In the genomic region with DNA sequence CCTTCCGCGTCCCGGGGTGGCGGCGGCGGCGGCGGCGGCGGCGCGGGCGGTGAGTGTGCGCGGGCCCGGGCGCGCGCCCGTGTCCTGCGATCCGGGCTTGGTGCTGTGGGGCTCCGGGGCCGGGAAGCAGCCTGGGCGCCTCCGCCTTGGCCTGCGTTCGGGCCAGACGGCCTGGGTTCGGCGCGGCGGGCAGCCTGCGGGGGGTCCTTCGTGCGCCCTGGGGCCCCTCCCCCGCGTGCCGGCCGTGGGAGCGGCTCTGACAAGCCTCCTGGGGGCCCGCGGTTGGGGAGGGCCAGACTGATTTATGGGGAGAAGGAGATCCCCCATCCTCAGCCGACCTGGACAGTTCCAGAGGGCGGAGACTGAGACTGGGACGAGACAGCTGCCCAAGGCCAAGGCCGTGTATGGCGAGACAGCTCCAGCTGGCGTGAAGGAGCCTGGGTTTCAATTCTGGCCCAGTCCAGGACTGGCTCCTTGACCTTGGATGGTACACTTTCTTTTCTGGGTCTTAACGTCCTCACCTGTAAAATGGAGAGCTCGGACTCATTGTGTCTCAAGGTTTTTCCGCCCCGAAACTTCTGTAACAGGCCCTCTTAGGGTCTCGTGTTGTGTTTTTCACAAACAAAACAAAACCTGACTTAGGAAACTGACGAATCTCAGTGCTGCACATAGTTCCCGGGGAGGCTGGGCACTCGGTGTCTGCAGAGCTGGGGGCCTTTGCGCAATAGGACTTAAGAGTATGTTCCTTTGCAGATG, we compare ENCODE assay signal across 8 cellular contexts. TPM values are rescaled to one million over a fixed set of nuclear protein-coding genes. Genes with fewer than 3 reads are reported as not detected.
DNase-seq lines count a peak whose midpoint lies in the region; ATAC-seq, FAIRE-seq and TF ChIP-seq lines count a peak whose summit lies in the region.

No MANE protein-coding gene starts in this region.

- H4K91ac ChIP-seq in H1 (replicated peaks; ENCODE audit: insufficient read length, low read length) (peak overlapping the region; percentile 4), mesenchymal stem cell (ENCODE audit: low read length) (peak overlapping the region; percentile 23)

- POLR2A ChIA-PET in H1 (lab: Charles Lee; ENCODE audit: partially characterized antibody), result interaction anchor here (0.7 to 16.2 kb wide), 13 partner anchors 12 to 185 kb away, joined by 3 to 218 read pairs (median 3); a partner anchor contains a TSS

- H3K4me3 ChIP-seq in NB4 (ENCODE audit: low read depth, low read length) (peak overlapping the region; percentile 75), H1 (ENCODE audit: extremely low read depth in 1 of 4, insufficient read depth in 2 of 4, low read depth in 3 of 4, low read length in 4 of 4) (peak overlapping the region; percentile 37 to 78 (median 40)), mesenchymal stem cell (ENCODE audit: insufficient read depth in 1 of 2, low read depth in 1 of 2, low read length in 2 of 2) (peak overlapping the region; percentile 71 to 76)

- H2AFZ ChIP-seq in H1 (ENCODE audit: low read length) (peak overlapping the region; percentile 66; the same call in 1 of the 2 replicates), mesenchymal stem cell (ENCODE audit: low read depth, low read length) (peak overlapping the region; percentile 79)

- peaks cover 3% of the 10 kb centered on the region; the same call in 1 of the 2 replicates for H3K23me2 ChIP-seq in H1 (ENCODE audit: low read depth, low read length)

- H3K23ac ChIP-seq in H1 (ENCODE audit: insufficient read length), result no peak overlapping the region
- H3K23ac ChIP-seq in mesenchymal stem cell (ENCODE audit: low read length in 2 of 2), result peak overlapping the region in 1 of 2 experiments; percentile 49

- H2AK5ac ChIP-seq in H1 (ENCODE audit: low read depth, low read length) (no peak overlapping the region; the same call in 1 of the 2 replicates), mesenchymal stem cell (ENCODE audit: low read length, severe bottlenecking) (no peak overlapping the region)

- H3K9ac ChIP-seq in H1 (replicated peaks in 1 of 4; ENCODE audit: extremely low read depth in 1 of 4, low read depth in 3 of 4, low read length in 3 of 4) (peak overlapping the region in 3 of 4 experiments; percentile 14 to 85 (median 35); a peak in 3 of 7 replicates), mesenchymal stem cell (ENCODE audit: low read length) (peak overlapping the region; percentile 85)

- no peak for FAIRE-seq in H1 (lab: Jason Lieb, UNC)

- peak overlapping the region; percentile 60 to 81 for H3K4me2 ChIP-seq in H1 (ENCODE audit: insufficient read depth in 1 of 2, low read depth in 2 of 2, low read length in 2 of 2)
- peak overlapping the region; percentile 68 for H3K4me2 ChIP-seq in mesenchymal stem cell (ENCODE audit: low read length, poor library complexity, severe bottlenecking)

- H2BK15ac ChIP-seq in H1 (ENCODE audit: low read length) (no peak overlapping the region), mesenchymal stem cell (ENCODE audit: low read depth, poor library complexity, severe bottlenecking) (peak overlapping the region; percentile 84)

- no peak overlapping the region for H2BK5ac ChIP-seq in H1 (ENCODE audit: low read depth, low read length)
- H2BK5ac ChIP-seq in mesenchymal stem cell (ENCODE audit: low read depth, low read length, poor library complexity, severe bottlenecking), result no peak overlapping the region

- no peak overlapping the region for H3K56ac ChIP-seq in H1 (replicated peaks; ENCODE audit: insufficient read length, low read depth, low read length)

- H3K79me1 ChIP-seq in H1 (ENCODE audit: low read depth, low read length), result no peaks in the 10 kb centered on the region; the same call in 1 of the 2 replicates
- H3K79me1 ChIP-seq in mesenchymal stem cell (replicated peaks; ENCODE audit: low read length, poor library complexity, severe bottlenecking), result peaks cover 18% of the 10 kb centered on the region

- TF ChIP-seq POLR2A in NB4 (IDR thresholded peaks at IDR 0.05; ENCODE audit: extremely low read depth, insufficient read length) (peak; percentile 11), H1 (IDR thresholded peaks at IDR 0.05; ENCODE audit: control extremely low read depth in 1 of 2, low read depth in 2 of 2, low read length in 2 of 2) (peak in 1 of 2 experiments; percentile 29; a peak in 1 of 3 replicates)

- DNase-seq in NK-92 treated with Interleukin-12 subunit alpha and Interleukin-12 subunit beta, amount 100 ng/mL, for 24 hours (lab: John Stamatoyannopoulos, UW), result peak; percentile 54
- no peak for DNase-seq in NK-92 (lab: John Stamatoyannopoulos, UW; ENCODE audit: unreplicated experiment)
- DNase-seq in NB4 (ENCODE audit: low read depth), result peak; percentile 90
- no peak for DNase-seq in activated CD4-positive, alpha-beta T cell treated with anti-CD3 and anti-CD28 coated beads, Interleukin-2, amount 10 ng/mL, durations not matched to agents 24 days and 14 days
- DNase-seq in H1 (ENCODE audit: low read depth in 1 of 2, low spot score in 2 of 2), result peak in 1 of 2 experiments; percentile 70
- peak; percentile 88 for DNase-seq in mesenchymal stem cell

- H3K27ac ChIP-seq in H1 (ENCODE audit: low read depth, low read length) (peak overlapping the region; percentile 33; the same call in 1 of the 2 replicates), mesenchymal stem cell (ENCODE audit: low read length, poor library complexity, severe bottlenecking) (peak overlapping the region; percentile 49)

- no peaks in the 10 kb centered on the region for H4K20me1 ChIP-seq in H1 (replicated peaks in 1 of 2; ENCODE audit: control insufficient read depth in 1 of 2, insufficient read depth in 2 of 2, low read length in 2 of 2)

- H3K4ac ChIP-seq in H1 (replicated peaks; ENCODE audit: insufficient read length, low read depth, low read length) (peak overlapping the region; percentile 8), mesenchymal stem cell (ENCODE audit: low read depth in 1 of 2, low read length in 2 of 2) (peak overlapping the region; percentile 60 to 73)

- peaks cover 16% of the 10 kb centered on the region for H3K36me3 Mint-ChIP-seq in activated CD4-positive, alpha-beta T cell treated with anti-CD3 and anti-CD28 coated beads, Interleukin-2, amount 10 ng/mL, durations not matched to agents 24 days and 14 days (ENCODE audit: low read depth)
- peaks cover 15% of the 10 kb centered on the region for H3K36me3 Mint-ChIP-seq in stimulated activated naive CD8-positive, alpha-beta T cell treated with anti-CD3 and anti-CD28 coated beads, Interleukin-15, Interleukin-2, amounts not matched to agents 100 ng/mL and 50 ng/mL, for 24 hours (ENCODE audit: low read depth)

- H3K9me3 ChIP-seq in H1 (ENCODE audit: insufficient read depth in 2 of 2, low read depth in 1 of 2, low read length in 1 of 2) (no peaks in the 10 kb centered on the region), mesenchymal stem cell (ENCODE audit: control insufficient read depth, low read length) (no peaks in the 10 kb centered on the region)

- no peak for TF ChIP-seq CTCF in NB4 (IDR thresholded peaks at IDR 0.05; ENCODE audit: low read depth, low read length)
- TF ChIP-seq CTCF in H1 (IDR thresholded peaks at IDR 0.05; ENCODE audit: control extremely low read depth in 1 of 3, insufficient read depth in 1 of 3, low read depth in 1 of 3, low read length in 3 of 3), result no peak

- peaks cover 41% of the 10 kb centered on the region for H3K4me1 Mint-ChIP-seq in activated CD4-positive, alpha-beta T cell treated with anti-CD3 and anti-CD28 coated beads, Interleukin-2, amount 10 ng/mL, durations not matched to agents 24 days and 14 days
- H3K4me1 Mint-ChIP-seq in stimulated activated naive CD8-positive, alpha-beta T cell treated with anti-CD3 and anti-CD28 coated beads, Interleukin-15, Interleukin-2, amounts not matched to agents 100 ng/mL and 50 ng/mL, for 24 hours (ENCODE audit: low read depth), result peaks cover 71% of the 10 kb centered on the region

- peaks cover 0 to 7% of the 10 kb centered on the region in 2 experiments; a peak in 1 of 4 replicates for H3K79me2 ChIP-seq in H1 (ENCODE audit: control insufficient read depth in 1 of 2, insufficient read depth in 2 of 2, low read length in 2 of 2)

- ATAC-seq in HG02588 (IDR thresholded peaks at IDR 0.05; ENCODE audit: unreplicated experiment), result peak; percentile 37

- no peak for TF ChIP-seq RAD21 in H1 (IDR thresholded peaks at IDR 0.05 in 1 of 2, conservative IDR thresholded peaks at IDR 0.05 in 1 of 2; ENCODE audit: low read depth in 2 of 2, low read length in 2 of 2)

- H4K8ac ChIP-seq in H1 (ENCODE audit: extremely low read depth, insufficient read depth, low read length) (peak overlapping the region; percentile 93; the same call in 1 of the 2 replicates), mesenchymal stem cell (ENCODE audit: low read length) (peak overlapping the region; percentile 77)

- H3K4me1 ChIP-seq in H1 (replicated peaks in 1 of 4; ENCODE audit: control insufficient read depth in 3 of 4, insufficient read depth in 4 of 4, low read length in 3 of 4) (peaks cover 11 to 21% (median 15%) of the 10 kb centered on the region in 4 experiments), mesenchymal stem cell (ENCODE audit: control insufficient read depth, insufficient read depth, low read depth, low read length) (peaks cover 13% of the 10 kb centered on the region)

- no peak overlapping the region for H2BK20ac ChIP-seq in H1 (ENCODE audit: low read length)

- H3K27me3 Mint-ChIP-seq in activated CD4-positive, alpha-beta T cell treated with anti-CD3 and anti-CD28 coated beads, Interleukin-2, amount 10 ng/mL, durations not matched to agents 24 days and 14 days, result no peaks in the 10 kb centered on the region
- no peaks in the 10 kb centered on the region for H3K27me3 Mint-ChIP-seq in stimulated activated naive CD8-positive, alpha-beta T cell treated with anti-CD3 and anti-CD28 coated beads, Interleukin-15, Interleukin-2, amounts not matched to agents 100 ng/mL and 50 ng/mL, for 24 hours

- H3K36me3 ChIP-seq in H1 (ENCODE audit: control insufficient read depth in 2 of 4, insufficient read depth in 4 of 4, low read length in 3 of 4) (no peaks in the 10 kb centered on the region), mesenchymal stem cell (ENCODE audit: control insufficient read depth in 1 of 2, insufficient read depth in 2 of 2, low read depth in 1 of 2, low read length in 2 of 2) (no peaks in the 10 kb centered on the region)

- H2BK120ac ChIP-seq in H1 (replicated peaks; ENCODE audit: low read depth, low read length) (no peak overlapping the region), mesenchymal stem cell (ENCODE audit: low read depth, low read length) (peak overlapping the region; percentile 82)

- peak overlapping the region; percentile 89 for H3K27ac Mint-ChIP-seq in activated CD4-positive, alpha-beta T cell treated with anti-CD3 and anti-CD28 coated beads, Interleukin-2, amount 10 ng/mL, durations not matched to agents 24 days and 14 days
- peak overlapping the region; percentile 85 for H3K27ac Mint-ChIP-seq in stimulated activated naive CD8-positive, alpha-beta T cell treated with anti-CD3 and anti-CD28 coated beads, Interleukin-15, Interleukin-2, amounts not matched to agents 100 ng/mL and 50 ng/mL, for 24 hours

- H3K4me3 Mint-ChIP-seq in activated CD4-positive, alpha-beta T cell treated with anti-CD3 and anti-CD28 coated beads, Interleukin-2, amount 10 ng/mL, durations not matched to agents 24 days and 14 days, result peak overlapping the region; percentile 86
- peak overlapping the region; percentile 91 for H3K4me3 Mint-ChIP-seq in stimulated activated naive CD8-positive, alpha-beta T cell treated with anti-CD3 and anti-CD28 coated beads, Interleukin-15, Interleukin-2, amounts not matched to agents 100 ng/mL and 50 ng/mL, for 24 hours

- WGBS in H1 (ENCODE audit: extremely low coverage in 1 of 2, insufficient coverage in 1 of 2, insufficient read length in 1 of 2, insufficient replicate concordance in 2 of 2, low coverage in 1 of 2, low lambda C conversion rate in 2 of 2, missing lambda C conversion rate in 1 of 2), 2 experiments, result 35% methylated on average over 22 of the region's 58 CpGs; no CpG with 5 or more reads in 1 of the 2 experiments
- WGBS in mesenchymal stem cell, result 8% methylated on average over 53 of the region's 58 CpGs

- H3K14ac ChIP-seq in H1 (ENCODE audit: insufficient read length), result no peak overlapping the region
- H3K14ac ChIP-seq in mesenchymal stem cell (ENCODE audit: low read length in 2 of 2), result peak overlapping the region in 1 of 2 experiments; percentile 87

- peaks cover 0 to 13% (median 7%) of the 10 kb centered on the region in 4 experiments; a peak in 5 of 7 replicates for H3K27me3 ChIP-seq in H1 (replicated peaks in 1 of 4; ENCODE audit: control insufficient read depth in 3 of 4, extremely low read depth in 1 of 4, insufficient read depth in 3 of 4, low read length in 3 of 4)
- H3K27me3 ChIP-seq in mesenchymal stem cell (ENCODE audit: control insufficient read depth in 1 of 2, insufficient read depth in 1 of 2, low read length in 2 of 2), result no peaks in the 10 kb centered on the region

- CTCF ChIA-PET in H1 (lab: Charles Lee; ENCODE audit: partially characterized antibody), result interaction anchor here (0.7 to 2.7 kb wide), 5 partner anchors 11 to 72 kb away, joined by 3 to 13 read pairs (median 5); no protein-coding TSS in a partner anchor

- intact Hi-C loops in activated CD4-positive, alpha-beta T cell treated with anti-CD3 and anti-CD28 coated beads, Interleukin-2, amount 10 ng/mL, durations not matched to agents 24 days and 14 days (cut with micrococcal nuclease), result loop anchor here (1.0 to 2.0 kb wide), 3 partner anchors 20 to 41 kb away; a partner anchor contains a TSS

- H3K18ac ChIP-seq in H1 (ENCODE audit: extremely low read depth, low read length), result no peak overlapping the region; the same call in 1 of the 2 replicates
- H3K18ac ChIP-seq in mesenchymal stem cell (ENCODE audit: low read depth in 1 of 2, low read length in 2 of 2), result peak overlapping the region; percentile 91 to 94

- H3K9me3 Mint-ChIP-seq in activated CD4-positive, alpha-beta T cell treated with anti-CD3 and anti-CD28 coated beads, Interleukin-2, amount 10 ng/mL, durations not matched to agents 24 days and 14 days, result no peaks in the 10 kb centered on the region
- no peaks in the 10 kb centered on the region for H3K9me3 Mint-ChIP-seq in stimulated activated naive CD8-positive, alpha-beta T cell treated with anti-CD3 and anti-CD28 coated beads, Interleukin-15, Interleukin-2, amounts not matched to agents 100 ng/mL and 50 ng/mL, for 24 hours

- H2BK12ac ChIP-seq in H1 (ENCODE audit: low read depth, low read length) (no peak overlapping the region), mesenchymal stem cell (ENCODE audit: low read length in 2 of 2) (peak overlapping the region; percentile 35 to 86)

- H4K5ac ChIP-seq in H1 (ENCODE audit: insufficient read length, low read depth, low read length), result no peak overlapping the region

- TF ChIP-seq EP300 in H1 (IDR thresholded peaks at IDR 0.05; ENCODE audit: borderline replicate concordance in 1 of 2, low read depth in 2 of 2, low read length in 2 of 2), result no peak

RNA-seq across cellular contexts. Expression of a gene that starts 0.6 kb away (rescaled TPM):
- total RNA-seq in activated CD4-positive, alpha-beta T cell treated with anti-CD3 and anti-CD28 coated beads, Interleukin-2, amount 10 ng/mL, durations not matched to agents 24 days and 14 days, result 24.6 and 27.2 TPM in 2 replicates
- total RNA-seq in H1 (2021; fragmentation: NEBNext Ultra II Directional; extraction: Animal tissue kit (Norgen Biotek cat#: 25700)), result 7.7 and 9.8 TPM in 2 replicates
- 8.3 and 11.4 TPM in 2 replicates for polyA plus RNA-seq in H1 (2011; rRNA removed)
- polyA plus RNA-seq in H1 (2011; cell fraction: cytosol; rRNA removed), result 8.9 TPM
- polyA plus RNA-seq in H1 (2011; cell fraction: nucleus; rRNA removed), result 7.9 TPM
- 5.3 to 7.2 TPM (median 6.1 TPM) in 4 replicates for polyA plus RNA-seq in H1 (2012, experiment 1 of 2)
- 2.7 TPM for polyA plus RNA-seq in H1 (2012, experiment 2 of 2)
- polyA plus RNA-seq in H1 (2013, experiment 1 of 2), result 7.9 TPM
- 8.6 TPM for polyA plus RNA-seq in H1 (2013, experiment 2 of 2)
- 17.4 and 17.5 TPM in 2 replicates for polyA minus RNA-seq in H1 (2011; rRNA and poly(A)+ RNA removed)
- polyA minus RNA-seq in H1 (2011; cell fraction: cytosol; rRNA and poly(A)+ RNA removed), result 6.2 TPM
- 9.9 TPM for polyA minus RNA-seq in H1 (2011; cell fraction: nucleus; rRNA and poly(A)+ RNA removed)
- 9.6 TPM for polyA plus RNA-seq in mesenchymal stem cell (2013, experiment 1 of 2)
- 9.1 TPM for polyA plus RNA-seq in mesenchymal stem cell (2013, experiment 2 of 2)

RNA-seq across cellular contexts. Expression of a gene that starts 24.1 kb away (rescaled TPM):
- total RNA-seq in activated CD4-positive, alpha-beta T cell treated with anti-CD3 and anti-CD28 coated beads, Interleukin-2, amount 10 ng/mL, durations not matched to agents 24 days and 14 days, result 46.7 and 47.1 TPM in 2 replicates
- total RNA-seq in H1 (2021; fragmentation: NEBNext Ultra II Directional; extraction: Animal tissue kit (Norgen Biotek cat#: 25700)), result 112 and 114 TPM in 2 replicates
- 76.5 and 124 TPM in 2 replicates for polyA plus RNA-seq in H1 (2011; rRNA removed)
- polyA plus RNA-seq in H1 (2011; cell fraction: cytosol; rRNA removed), result 161 TPM
- 39.4 TPM for polyA plus RNA-seq in H1 (2011; cell fraction: nucleus; rRNA removed)
- 105 to 131 TPM (median 109 TPM) in 4 replicates for polyA plus RNA-seq in H1 (2012, experiment 1 of 2)
- polyA plus RNA-seq in H1 (2012, experiment 2 of 2), result 41.0 TPM
- 191 TPM for polyA plus RNA-seq in H1 (2013, experiment 1 of 2)
- 191 TPM for polyA plus RNA-seq in H1 (2013, experiment 2 of 2)
- polyA minus RNA-seq in H1 (2011; rRNA and poly(A)+ RNA removed), result 32.3 and 41.7 TPM in 2 replicates
- 53.4 TPM for polyA minus RNA-seq in H1 (2011; cell fraction: cytosol; rRNA and poly(A)+ RNA removed)
- 37.1 TPM for polyA minus RNA-seq in H1 (2011; cell fraction: nucleus; rRNA and poly(A)+ RNA removed)
- 280 TPM for polyA plus RNA-seq in mesenchymal stem cell (2013, experiment 1 of 2)
- 328 TPM for polyA plus RNA-seq in mesenchymal stem cell (2013, experiment 2 of 2)

RNA-seq across cellular contexts. Expression of a gene that starts 45.9 kb away (rescaled TPM):
- total RNA-seq in activated CD4-positive, alpha-beta T cell treated with anti-CD3 and anti-CD28 coated beads, Interleukin-2, amount 10 ng/mL, durations not matched to agents 24 days and 14 days, result not detected in 2 replicates
- not detected in 2 replicates for total RNA-seq in H1 (2021; fragmentation: NEBNext Ultra II Directional; extraction: Animal tissue kit (Norgen Biotek cat#: 25700))
- not detected in 2 replicates for polyA plus RNA-seq in H1 (2011; rRNA removed)
- not detected for polyA plus RNA-seq in H1 (2011; cell fraction: cytosol; rRNA removed)
- polyA plus RNA-seq in H1 (2011; cell fraction: nucleus; rRNA removed), result not detected
- not detected in 4 replicates for polyA plus RNA-seq in H1 (2012, experiment 1 of 2)
- polyA plus RNA-seq in H1 (2012, experiment 2 of 2), result not detected
- not detected for polyA plus RNA-seq in H1 (2013, experiment 1 of 2)
- polyA plus RNA-seq in H1 (2013, experiment 2 of 2), result not detected
- not detected in 2 replicates for polyA minus RNA-seq in H1 (2011; rRNA and poly(A)+ RNA removed)
- not detected for polyA minus RNA-seq in H1 (2011; cell fraction: cytosol; rRNA and poly(A)+ RNA removed)
- not detected for polyA minus RNA-seq in H1 (2011; cell fraction: nucleus; rRNA and poly(A)+ RNA removed)
- polyA plus RNA-seq in mesenchymal stem cell (2013, experiment 1 of 2), result not detected
- polyA plus RNA-seq in mesenchymal stem cell (2013, experiment 2 of 2), result not detected

Comparison
In these comparisons a context has a peak if more than half of its experiments do, and no peak if none do; other contexts are left out.
1. DNase-seq: peak in NK-92 treated with Interleukin-12 subunit alpha and Interleukin-12 subunit beta, amount 100 ng/mL, for 24 hours (single experiment), NB4 (single experiment) and mesenchymal stem cell (single experiment); none in NK-92 (single experiment) and activated CD4-positive, alpha-beta T cell treated with anti-CD3 and anti-CD28 coated beads, Interleukin-2, amount 10 ng/mL, durations not matched to agents 24 days and 14 days (single experiment).
2. Peak in every context shown above with its lines, with median percentiles within 50 percentile points of each other: H3K4me3 ChIP-seq.